8 cellular contexts compared by ENCODE assay signal in genomic region chr20:19974621-19975435, GRCh38. TPM values are rescaled to one million over a fixed set of nuclear protein-coding genes. Genes with fewer than 3 reads are reported as not detected.
A peak's percentile ranks its signal among the peaks of the same experiment; 100 is the strongest.
DNase-seq lines count a peak whose midpoint lies in the region; ATAC-seq and TF ChIP-seq lines count a peak whose summit lies in the region.

No MANE protein-coding gene starts in this region.

- H3K36me3 ChIP-seq in SK-N-SH (replicated peaks in 1 of 2; ENCODE audit: control insufficient read depth in 1 of 2, insufficient read depth in 2 of 2, low read length in 1 of 2) = peaks cover 0 to 4% of the 10 kb centered on the region in 2 experiments
- no peaks in the 10 kb centered on the region for H3K36me3 ChIP-seq in osteoblast (ENCODE audit: insufficient read depth, low read length)

- CTCF ChIA-PET in SK-N-SH (lab: Yijun Ruan, JAX) = interaction anchor here (0.9 to 1.4 kb wide), 6 partner anchors 13 to 191 kb away, joined by 3 to 5 read pairs (median 4); no protein-coding TSS in a partner anchor

- H2AFZ ChIP-seq in SK-N-SH (ENCODE audit: low read depth) (peak overlapping the region; percentile 57; the same call in 1 of the 2 replicates), osteoblast (ENCODE audit: low read length) (peak overlapping the region; percentile 69)

- TF ChIP-seq EP300 in SK-N-SH (IDR thresholded peaks at IDR 0.05; ENCODE audit: borderline replicate concordance in 1 of 2, low read depth in 1 of 2, low read length in 1 of 2) = no peak

- 43% methylated on average over 41 of the region's 44 CpGs for WGBS in SK-N-SH (ENCODE audit: low lambda C conversion rate)

- no peak for ATAC-seq in GM21367 (IDR thresholded peaks at IDR 0.05; ENCODE audit: unreplicated experiment)

- H3K4me3 ChIP-seq in SK-N-SH (ENCODE audit: low read depth in 2 of 2, low read length in 1 of 2) = peak overlapping the region; percentile 23 to 35; a peak in 3 of 4 replicates
- H3K4me3 ChIP-seq in osteoblast (ENCODE audit: insufficient read depth, low read length) = peak overlapping the region; percentile 95

- no peaks in the 10 kb centered on the region for H3K9me3 ChIP-seq in SK-N-SH
- H3K9me3 ChIP-seq in osteoblast (ENCODE audit: low read depth, low read length) = no peaks in the 10 kb centered on the region

- no peak for TF ChIP-seq RAD21 in SK-N-SH (IDR thresholded peaks at IDR 0.05; ENCODE audit: low read length)

- H3K27me3 ChIP-seq in SK-N-SH (ENCODE audit: insufficient read depth) (no peaks in the 10 kb centered on the region), osteoblast (ENCODE audit: insufficient read depth, low read length) (no peaks in the 10 kb centered on the region)

- peaks cover 21 to 31% of the 10 kb centered on the region in 2 experiments; a peak in 3 of 4 replicates for H3K4me1 ChIP-seq in SK-N-SH (ENCODE audit: control insufficient read depth in 1 of 2, insufficient read depth in 2 of 2, low read depth in 1 of 2, low read length in 1 of 2)
- peaks cover 47% of the 10 kb centered on the region for H3K4me1 ChIP-seq in osteoblast (ENCODE audit: insufficient read depth, low read length)

- H3K9me2 ChIP-seq in SK-N-SH = no peaks in the 10 kb centered on the region

- POLR2A ChIA-PET in SK-N-SH (lab: Yijun Ruan, JAX) = no interaction called here

- H3K4me2 ChIP-seq in SK-N-SH (peak overlapping the region; percentile 75; the same call in 1 of the 2 replicates), osteoblast (ENCODE audit: insufficient read depth, low read length) (peak overlapping the region; percentile 97)

- DNase-seq in HT1080 (ENCODE audit: low read depth) (peak; percentile 84), SK-N-SH (peak; percentile 69), foreskin melanocyte (peak; percentile 42), osteoblast (ENCODE audit: insufficient read length, low spot score, missing footprints) (peak; percentile 94), NCI-H2196 treated with DMSO at 0.1 percent for 48 hours (lab: John Stamatoyannopoulos, UW; ENCODE audit: unreplicated experiment) (no peak), RKO (ENCODE audit: low spot score) (no peak), NCI-H1048 (lab: John Stamatoyannopoulos, UW) (no peak)

- H3F3A ChIP-seq in SK-N-SH (replicated peaks; ENCODE audit: insufficient read depth) = peaks cover 22% of the 10 kb centered on the region

- no peak for TF ChIP-seq CTCF in SK-N-SH (IDR thresholded peaks at IDR 0.05)
- no peak for TF ChIP-seq CTCF in osteoblast (IDR thresholded peaks at IDR 0.05; ENCODE audit: extremely low read depth, low read depth, low read length)

- no peaks in the 10 kb centered on the region for H4K20me1 ChIP-seq in SK-N-SH (ENCODE audit: insufficient read depth)
- peaks cover 8% of the 10 kb centered on the region for H4K20me1 ChIP-seq in osteoblast (ENCODE audit: insufficient read depth, low read length)

- H3K9ac ChIP-seq in SK-N-SH = peak overlapping the region; percentile 52; the same call in 1 of the 2 replicates

- H3K27ac ChIP-seq in SK-N-SH (ENCODE audit: low read depth in 2 of 2, low read length in 1 of 2) (peak overlapping the region; percentile 82 to 84), osteoblast (ENCODE audit: low read depth, low read length) (peak overlapping the region; percentile 90)

- H3K79me2 ChIP-seq in SK-N-SH (ENCODE audit: insufficient read depth) = peaks cover 32% of the 10 kb centered on the region; the same call in 1 of the 2 replicates
- peaks cover 43% of the 10 kb centered on the region for H3K79me2 ChIP-seq in osteoblast (ENCODE audit: insufficient read depth, low read length)

TF ChIP-seq in SK-N-SH, 30 proteins besides CTCF, POLR2A, EP300 and RAD21 (continues in another document):
- no peak for TF ChIP-seq USF2 (IDR thresholded peaks at IDR 0.05; ENCODE audit: borderline replicate concordance, low read depth, low read length)
- no peak for TF ChIP-seq TAF1 (IDR thresholded peaks at IDR 0.05; ENCODE audit: borderline replicate concordance, low read depth, low read length)
- TF ChIP-seq REST (IDR thresholded peaks at IDR 0.05; ENCODE audit: low read depth, low read length) = no peak
- no peak for TF ChIP-seq RCOR1 (IDR thresholded peaks at IDR 0.05; ENCODE audit: low read length)
- peak; percentile 63 for TF ChIP-seq NFIC (IDR thresholded peaks at IDR 0.05; ENCODE audit: borderline replicate concordance)
- no peak for TF ChIP-seq NRF1 (IDR thresholded peaks at IDR 0.05; ENCODE audit: low read depth, low read length)
- TF ChIP-seq GABPA (IDR thresholded peaks at IDR 0.05; ENCODE audit: low read depth) = no peak
- no peak for TF ChIP-seq USF1 (IDR thresholded peaks at IDR 0.05; ENCODE audit: borderline replicate concordance, low read depth)
- no peak for TF ChIP-seq CHD2 (IDR thresholded peaks at IDR 0.05; ENCODE audit: low read length, partially characterized antibody)
- no peak for TF ChIP-seq SIN3A (IDR thresholded peaks at IDR 0.05; ENCODE audit: borderline replicate concordance, low read depth, low read length)
- 0 out of 2 replicates have a peak, but pooled peaks have one; percentile 50 for TF ChIP-seq RXRA (IDR thresholded peaks at IDR 0.05; ENCODE audit: borderline replicate concordance, low read depth)
- TF ChIP-seq EZH2phosphoT487 (IDR thresholded peaks at IDR 0.05; ENCODE audit: borderline replicate concordance, low read depth) = no peak
- peak; percentile 45 for TF ChIP-seq PBX3 (IDR thresholded peaks at IDR 0.05)
- no peak for TF ChIP-seq SMC3 (IDR thresholded peaks at IDR 0.05; ENCODE audit: low read depth, low read length)
- TF ChIP-seq FOXM1 (IDR thresholded peaks at IDR 0.05; ENCODE audit: low read depth) = no peak
- TF ChIP-seq ELF1 (IDR thresholded peaks at IDR 0.05) = no peak
- TF ChIP-seq MXI1 (IDR thresholded peaks at IDR 0.05; ENCODE audit: low read depth, low read length) = no peak
- TF ChIP-seq FOSL2 (IDR thresholded peaks at IDR 0.05; ENCODE audit: borderline replicate concordance, low read depth) = no peak; the same call in 1 of the 2 replicates
- TF ChIP-seq RFX5 (IDR thresholded peaks at IDR 0.05; ENCODE audit: low read length) = no peak
- TF ChIP-seq GATA2 (CRISPR knock-in tag; IDR thresholded peaks at IDR 0.05) = no peak
- no peak for TF ChIP-seq YY1 (IDR thresholded peaks at IDR 0.05; ENCODE audit: low read depth)

RNA-seq across cellular contexts. Expression of gene NAA20, which starts 42.3 kb away (rescaled TPM):
- 120 and 122 TPM in 2 replicates for total RNA-seq in HT1080 (2014; rRNA removed; shearing (Covaris generic))
- polyA plus RNA-seq in HT1080 (2015; cell fraction: cytosol; rRNA removed) = 171 and 198 TPM in 2 replicates
- 114 and 127 TPM in 2 replicates for polyA plus RNA-seq in HT1080 (2015; cell fraction: nucleus; rRNA removed)
- 85.0 and 91.8 TPM in 2 replicates for polyA plus RNA-seq in SK-N-SH (2012; rRNA removed)
- polyA plus RNA-seq in SK-N-SH (2012; cell fraction: cytosol; rRNA removed) = 103 and 119 TPM in 2 replicates
- polyA plus RNA-seq in SK-N-SH (2012; cell fraction: nucleus; rRNA removed) = 20.4 and 44.9 TPM in 2 replicates
- total RNA-seq in osteoblast = 32.6 and 43.3 TPM in 2 replicates

Comparison
In these comparisons a context has a peak if more than half of its experiments do, and no peak if none do; other contexts are left out.
1. DNase-seq: peak in HT1080 (single experiment), SK-N-SH (single experiment), foreskin melanocyte (single experiment) and osteoblast (single experiment); none in NCI-H2196 treated with DMSO at 0.1 percent for 48 hours (single experiment), RKO (single experiment) and NCI-H1048 (single experiment).